ENCODE assay signal across 9 cellular contexts in genomic region chr12:52487744-52488443, GRCh38. TPM values are rescaled to one million over a fixed set of nuclear protein-coding genes. Genes with fewer than 3 reads are reported as not detected.
"Had no signal": no experiment of that assay in that cellular context is flagged by ENCODE, and none has a peak within 500 bp of the region (broad histone marks: within the 10 kb centered on the region; RNA-seq: fewer than 3 reads in every experiment).

No MANE protein-coding gene starts in this region.

RNA-seq across cellular contexts. Expression of gene KRT6A, which starts 5.2 kb away (rescaled TPM):
- total RNA-seq: K562, M059J, NCI-H460, RPMI7951, SJCRH30, SK-MEL-5 had no signal

RNA-seq across cellular contexts. Expression of gene KRT6C, which starts 14.3 kb away (rescaled TPM):
- total RNA-seq: K562, M059J, NCI-H460, OCI-LY7, PC-9, Right ventricle myocardium inferior, RPMI7951, SJCRH30, SK-MEL-5 had no signal
- polyA plus RNA-seq: K562 had no signal

RNA-seq across cellular contexts. Expression of gene KRT5, which starts 32.3 kb away (rescaled TPM):
- total RNA-seq: K562, M059J, NCI-H460, RPMI7951, SJCRH30, SK-MEL-5 had no signal

RNA-seq across cellular contexts. Expression of gene KRT6B, which starts 35.9 kb away (rescaled TPM):
- total RNA-seq: K562, M059J, NCI-H460, OCI-LY7, Right ventricle myocardium inferior, RPMI7951, SJCRH30, SK-MEL-5 had no signal
- polyA plus RNA-seq: K562 had no signal

RNA-seq across cellular contexts. Expression of gene KRT75, which starts 53.7 kb away (rescaled TPM):
- total RNA-seq: K562, NCI-H460, OCI-LY7, PC-9, Right ventricle myocardium inferior, RPMI7951, SJCRH30, SK-MEL-5 had no signal
- polyA plus RNA-seq: K562 had no signal
